Comparison of ENCODE assay signal across 36 cellular contexts in genomic region chr22:41041532-41041931, GRCh38.
"Had no signal": no experiment of that assay in that cellular context is flagged by ENCODE, and none has a peak within 500 bp of the region (broad histone marks: within the 10 kb centered on the region; RNA-seq: fewer than 3 reads in every experiment).

No MANE protein-coding gene starts in this region.

- H3K36me3 ChIP-seq: MG63 had no signal

- H3K27me3 ChIP-seq: MG63 had no signal

- H3K4me3 ChIP-seq: MG63 had no signal

- H3K9me3 ChIP-seq: MG63 had no signal

- DNase-seq: Karpas-422, Kasumi-1, MG63, MM.1S, MV-4-11, NCI-H1048, NCI-H1092, NCI-H1092 treated with DMSO at 0.1 percent for 48 hours, NCI-H1105, NCI-H1105 treated with DMSO at 0.1 percent for 48 hours, NCI-H1417, NCI-H1417 treated with DMSO at 0.1 percent for 48 hours, NCI-H1436, NCI-H1436 treated with DMSO at 0.1 percent for 48 hours, NCI-H146, NCI-H1694, NCI-H1694 treated with DMSO at 0.1 percent for 48 hours, NCI-H187, NCI-H187 treated with DMSO at 0.1 percent for 48 hours, NCI-H1930, NCI-H2029, NCI-H2029 treated with DMSO at 0.1 percent for 48 hours, NCI-H2081, NCI-H2081 treated with DMSO at 0.1 percent for 48 hours, NCI-H2107, NCI-H2171, NCI-H2171 treated with DMSO at 0.1 percent for 48 hours, NCI-H2227 treated with DMSO at 0.1 percent for 48 hours, NCI-H226, NCI-H345, NCI-H446, NCI-H446 treated with DMSO at 0.1 percent for 48 hours, NCI-H510A, NCI-H510A treated with DMSO at 0.1 percent for 48 hours, NCI-H524, NCI-H524 treated with DMSO at 0.1 percent for 48 hours had no signal
